In genomic region chr14:75069811-75070145, GRCh38 we compare ENCODE assay signal across 8 cellular contexts. TPM values are rescaled to one million over a fixed set of nuclear protein-coding genes. Genes with fewer than 3 reads are reported as not detected.
DNase-seq lines count a peak whose midpoint lies in the region; ATAC-seq and TF ChIP-seq lines count a peak whose summit lies in the region.

No MANE protein-coding gene starts in this region.

- no peaks in the 10 kb centered on the region for H3K9me3 ChIP-seq in mucosa of stomach (ENCODE audit: control insufficient read depth, low read length)

- ATAC-seq in HG03439 (IDR thresholded peaks at IDR 0.05; ENCODE audit: unreplicated experiment) = no peak
- ATAC-seq in HG02610 (IDR thresholded peaks at IDR 0.05; ENCODE audit: unreplicated experiment) = no peak

- intact Hi-C loops in dorsolateral prefrontal cortex (cut with DNase I) = loop anchor here (2.0 to 5.0 kb wide), 3 partner anchors 19 to 122 kb away; partner anchors contain the start of genes EIF2B2 (in 2 of the 2) and MLH3 (in 1 of the 2)

- TF ChIP-seq CTCF in AG10803 (conservative IDR thresholded peaks at IDR 0.05; ENCODE audit: low read length) (no peak), dorsolateral prefrontal cortex (IDR thresholded peaks at IDR 0.05 in 54 of 56, conservative IDR thresholded peaks at IDR 0.05 in 2 of 56; ENCODE audit: low read depth in 1 of 56, partially characterized antibody in 56 of 56) (no peak)

- peak overlapping the region; percentile 33 to 99 (median 92) for H3K27ac ChIP-seq in dorsolateral prefrontal cortex

- DNase-seq in AG10803 (ENCODE audit: low read depth) (no peak), NCI-H1417 treated with DMSO at 0.1 percent for 48 hours (lab: John Stamatoyannopoulos, UW) (peak; percentile 10), dorsolateral prefrontal cortex (peak in 1 of 10 donors; percentile 12), H4 (ENCODE audit: low spot score) (no peak), SK-N-DZ (ENCODE audit: low spot score) (no peak)

- H3K4me1 ChIP-seq in mucosa of stomach (ENCODE audit: control insufficient read depth, insufficient read depth, low read length) = peaks cover 24% of the 10 kb centered on the region

- H3K27me3 ChIP-seq in dorsolateral prefrontal cortex (no peaks in the 10 kb centered on the region), mucosa of stomach (ENCODE audit: control insufficient read depth, insufficient read depth, low read length) (no peaks in the 10 kb centered on the region)

- H3K4me3 ChIP-seq in AG10803 (ENCODE audit: low read length) (peak overlapping the region; percentile 71), dorsolateral prefrontal cortex (peak overlapping the region; percentile 50 to 95 (median 80)), mucosa of stomach (ENCODE audit: low read length) (peak overlapping the region; percentile 14)

- no peaks in the 10 kb centered on the region for H3K36me3 ChIP-seq in mucosa of stomach (ENCODE audit: control insufficient read depth, insufficient read depth, low read length)

- peak overlapping the region; percentile 81 for H3K9ac ChIP-seq in mucosa of stomach (ENCODE audit: low read length)

RNA-seq across cellular contexts. Expression of gene ZC2HC1C, which starts 0.3 kb away (rescaled TPM):
- 10 to 100 TPM in 27 of 120 experiments, 1 to 10 TPM in 93; 3.8 to 18.1 (median 7.8) TPM for total RNA-seq in dorsolateral prefrontal cortex
- 0.21 and 2.7 TPM in 2 replicates for total RNA-seq in H4 (2014; rRNA removed; shearing (Covaris generic))
- polyA plus RNA-seq in SK-N-DZ (2014; cell fraction: cytosol; rRNA removed) = 3.4 and 6.9 TPM in 2 replicates
- polyA plus RNA-seq in SK-N-DZ (2014; cell fraction: nucleus; rRNA removed) = 0.95 and 1.7 TPM in 2 replicates

RNA-seq across cellular contexts. Expression of gene ACYP1, which starts 6.0 kb away (rescaled TPM):
- total RNA-seq in dorsolateral prefrontal cortex = 10 to 100 TPM; 20.7 to 52.4 (median 34.3) TPM
- 9.7 and 14.8 TPM in 2 replicates for total RNA-seq in H4 (2014; rRNA removed; shearing (Covaris generic))
- polyA plus RNA-seq in SK-N-DZ (2014; cell fraction: cytosol; rRNA removed) = 58.8 and 64.3 TPM in 2 replicates
- polyA plus RNA-seq in SK-N-DZ (2014; cell fraction: nucleus; rRNA removed) = 64.1 and 95.6 TPM in 2 replicates

RNA-seq across cellular contexts. Expression of gene MLH3, which starts 18.5 kb away (rescaled TPM):
- total RNA-seq in dorsolateral prefrontal cortex = 10 to 100 TPM; 31.8 to 59.8 (median 43.1) TPM
- 6.6 and 11.8 TPM in 2 replicates for total RNA-seq in H4 (2014; rRNA removed; shearing (Covaris generic))
- polyA plus RNA-seq in SK-N-DZ (2014; cell fraction: cytosol; rRNA removed) = 2.4 and 4.0 TPM in 2 replicates
- 4.8 TPM in 2 replicates for polyA plus RNA-seq in SK-N-DZ (2014; cell fraction: nucleus; rRNA removed)

RNA-seq across cellular contexts. Expression of gene NEK9, which starts 57.1 kb away (rescaled TPM):
- total RNA-seq in dorsolateral prefrontal cortex = 100 to 1,000 TPM in 7 of 120 experiments, 10 to 100 TPM in 113; 54.3 to 112 (median 74.8) TPM
- 0.06 and 0.12 TPM in 2 replicates for total RNA-seq in H4 (2014; rRNA removed; shearing (Covaris generic))
- polyA plus RNA-seq in SK-N-DZ (2014; cell fraction: cytosol; rRNA removed) = 10.1 and 13.7 TPM in 2 replicates
- polyA plus RNA-seq in SK-N-DZ (2014; cell fraction: nucleus; rRNA removed) = 22.3 and 58.1 TPM in 2 replicates

Comparison
In these comparisons a context has a peak if more than half of its experiments do, and no peak if none do; other contexts are left out.
1. H3K4me3 ChIP-seq: peak in every context shown above with its lines; median percentile 80 in dorsolateral prefrontal cortex; 71 in AG10803; 14 in mucosa of stomach.